In the genomic region with DNA sequence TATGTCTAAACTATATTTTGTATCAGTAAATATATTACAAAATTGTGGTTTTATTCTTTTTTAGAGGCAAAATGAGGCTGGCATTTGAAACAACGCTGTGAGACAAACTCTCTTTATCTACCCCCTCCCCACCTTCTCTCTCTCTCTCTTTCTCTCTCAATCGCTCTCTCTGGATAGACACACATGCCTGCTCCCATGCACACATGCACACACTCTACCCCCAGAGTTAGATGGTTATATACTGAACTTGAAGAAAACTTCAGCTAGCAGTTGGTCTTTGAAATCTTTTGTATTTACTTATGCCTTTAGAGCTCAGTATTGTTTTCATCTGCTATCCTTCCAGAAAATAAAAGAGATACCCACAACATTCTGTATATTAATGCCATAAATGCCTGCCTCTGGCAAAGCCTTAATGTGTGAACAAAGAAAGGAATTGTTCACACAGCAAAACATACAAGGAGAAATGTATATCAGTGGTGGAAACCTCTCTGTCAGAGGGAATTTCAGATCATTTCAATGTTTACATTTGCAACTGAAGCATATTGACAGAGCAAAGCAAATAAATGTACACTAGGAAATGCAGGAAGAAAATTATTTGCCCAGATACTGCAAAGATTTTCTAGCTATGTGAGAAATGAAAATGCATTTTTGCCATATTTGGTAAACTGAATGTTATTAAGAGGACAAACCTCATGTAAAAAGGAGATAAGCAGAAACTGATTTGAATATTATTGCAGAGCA, we compare ENCODE assay signal across 1 cellular context.
TF ChIP-seq lines count a peak whose summit lies in the region.

No MANE protein-coding gene starts in this region.

TF ChIP-seq in HepG2, 621 proteins besides CTCF, POLR2A, EP300 and RAD21 (continued from another document):
- TF ChIP-seq ZFP62 (CRISPR knock-in tag; IDR thresholded peaks at IDR 0.05) (no peak), TRIM24 (CRISPR knock-in tag; IDR thresholded peaks at IDR 0.05) (no peak), ZNF652 (CRISPR knock-in tag; IDR thresholded peaks at IDR 0.05; ENCODE audit: borderline replicate concordance, low read depth) (no peak), MYC (CRISPR knock-in tag; IDR thresholded peaks at IDR 0.05; ENCODE audit: borderline replicate concordance) (no peak), ZC3H4 (CRISPR knock-in tag; IDR thresholded peaks at IDR 0.05; ENCODE audit: borderline replicate concordance) (no peak), MLX (CRISPR knock-in tag; IDR thresholded peaks at IDR 0.05) (peak; percentile 69), SMAD3 (CRISPR knock-in tag; IDR thresholded peaks at IDR 0.05) (peak; percentile 86), POLR2AphosphoS5 (IDR thresholded peaks at IDR 0.05; ENCODE audit: low read depth, low read length) (no peak), SUZ12 (IDR thresholded peaks at IDR 0.05; ENCODE audit: low read depth, low read length) (no peak), ZNF597 (CRISPR knock-in tag; IDR thresholded peaks at IDR 0.05) (no peak), NFYB (CRISPR knock-in tag; IDR thresholded peaks at IDR 0.05) (no peak), ATF1 (CRISPR knock-in tag; IDR thresholded peaks at IDR 0.05) (peak; percentile 64; the same call in 1 of the 2 replicates), ZNF646 (CRISPR knock-in tag; IDR thresholded peaks at IDR 0.05) (peak; percentile 45; the same call in 1 of the 2 replicates), DMAP1 (CRISPR knock-in tag; IDR thresholded peaks at IDR 0.05) (no peak), ZNF577 (CRISPR knock-in tag; IDR thresholded peaks at IDR 0.05; ENCODE audit: borderline replicate concordance, low read depth) (no peak), TCF7 (IDR thresholded peaks at IDR 0.05; ENCODE audit: low read depth) (peak; percentile 70), ZNF205 (CRISPR knock-in tag; IDR thresholded peaks at IDR 0.05) (peak; percentile 98)
- TF ChIP-seq, protein P1, sequence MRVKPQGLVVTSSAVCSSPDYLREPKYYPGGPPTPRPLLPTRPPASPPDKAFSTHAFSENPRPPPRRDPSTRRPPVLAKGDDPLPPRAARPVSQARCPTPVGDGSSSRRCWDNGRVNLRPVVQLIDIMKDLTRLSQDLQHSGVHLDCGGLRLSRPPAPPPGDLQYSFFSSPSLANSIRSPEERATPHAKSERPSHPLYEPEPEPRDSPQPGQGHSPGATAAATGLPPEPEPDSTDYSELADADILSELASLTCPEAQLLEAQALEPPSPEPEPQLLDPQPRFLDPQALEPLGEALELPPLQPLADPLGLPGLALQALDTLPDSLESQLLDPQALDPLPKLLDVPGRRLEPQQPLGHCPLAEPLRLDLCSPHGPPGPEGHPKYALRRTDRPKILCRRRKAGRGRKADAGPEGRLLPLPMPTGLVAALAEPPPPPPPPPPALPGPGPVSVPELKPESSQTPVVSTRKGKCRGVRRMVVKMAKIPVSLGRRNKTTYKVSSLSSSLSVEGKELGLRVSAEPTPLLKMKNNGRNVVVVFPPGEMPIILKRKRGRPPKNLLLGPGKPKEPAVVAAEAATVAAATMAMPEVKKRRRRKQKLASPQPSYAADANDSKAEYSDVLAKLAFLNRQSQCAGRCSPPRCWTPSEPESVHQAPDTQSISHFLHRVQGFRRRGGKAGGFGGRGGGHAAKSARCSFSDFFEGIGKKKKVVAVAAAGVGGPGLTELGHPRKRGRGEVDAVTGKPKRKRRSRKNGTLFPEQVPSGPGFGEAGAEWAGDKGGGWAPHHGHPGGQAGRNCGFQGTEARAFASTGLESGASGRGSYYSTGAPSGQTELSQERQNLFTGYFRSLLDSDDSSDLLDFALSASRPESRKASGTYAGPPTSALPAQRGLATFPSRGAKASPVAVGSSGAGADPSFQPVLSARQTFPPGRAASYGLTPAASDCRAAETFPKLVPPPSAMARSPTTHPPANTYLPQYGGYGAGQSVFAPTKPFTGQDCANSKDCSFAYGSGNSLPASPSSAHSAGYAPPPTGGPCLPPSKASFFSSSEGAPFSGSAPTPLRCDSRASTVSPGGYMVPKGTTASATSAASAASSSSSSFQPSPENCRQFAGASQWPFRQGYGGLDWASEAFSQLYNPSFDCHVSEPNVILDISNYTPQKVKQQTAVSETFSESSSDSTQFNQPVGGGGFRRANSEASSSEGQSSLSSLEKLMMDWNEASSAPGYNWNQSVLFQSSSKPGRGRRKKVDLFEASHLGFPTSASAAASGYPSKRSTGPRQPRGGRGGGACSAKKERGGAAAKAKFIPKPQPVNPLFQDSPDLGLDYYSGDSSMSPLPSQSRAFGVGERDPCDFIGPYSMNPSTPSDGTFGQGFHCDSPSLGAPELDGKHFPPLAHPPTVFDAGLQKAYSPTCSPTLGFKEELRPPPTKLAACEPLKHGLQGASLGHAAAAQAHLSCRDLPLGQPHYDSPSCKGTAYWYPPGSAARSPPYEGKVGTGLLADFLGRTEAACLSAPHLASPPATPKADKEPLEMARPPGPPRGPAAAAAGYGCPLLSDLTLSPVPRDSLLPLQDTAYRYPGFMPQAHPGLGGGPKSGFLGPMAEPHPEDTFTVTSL (CRISPR knock-in tag; IDR thresholded peaks at IDR 0.05; ENCODE audit: borderline replicate concordance), result peak; percentile 99; the same call in 1 of the 2 replicates
- TF ChIP-seq, protein P2, sequence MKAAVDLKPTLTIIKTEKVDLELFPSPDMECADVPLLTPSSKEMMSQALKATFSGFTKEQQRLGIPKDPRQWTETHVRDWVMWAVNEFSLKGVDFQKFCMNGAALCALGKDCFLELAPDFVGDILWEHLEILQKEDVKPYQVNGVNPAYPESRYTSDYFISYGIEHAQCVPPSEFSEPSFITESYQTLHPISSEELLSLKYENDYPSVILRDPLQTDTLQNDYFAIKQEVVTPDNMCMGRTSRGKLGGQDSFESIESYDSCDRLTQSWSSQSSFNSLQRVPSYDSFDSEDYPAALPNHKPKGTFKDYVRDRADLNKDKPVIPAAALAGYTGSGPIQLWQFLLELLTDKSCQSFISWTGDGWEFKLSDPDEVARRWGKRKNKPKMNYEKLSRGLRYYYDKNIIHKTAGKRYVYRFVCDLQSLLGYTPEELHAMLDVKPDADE (CRISPR knock-in tag; IDR thresholded peaks at IDR 0.05), result no peak
TF ChIP-seq in HepG2: peak in this region for 119.
